8 cellular contexts compared by ENCODE assay signal in genomic region chr16:19555186-19555937, GRCh38. TPM values are rescaled to one million over a fixed set of nuclear protein-coding genes. Genes with fewer than 3 reads are reported as not detected.
DNase-seq lines count a peak whose midpoint lies in the region; ATAC-seq, FAIRE-seq and TF ChIP-seq lines count a peak whose summit lies in the region.

TSS of gene VPS35L (plus strand) at chr16:19555703. CDS start at chr16:19555730, 27 bp downstream.

- H3K9me3 ChIP-seq in heart left ventricle: no peaks in the 10 kb centered on the region
- H3K9me3 ChIP-seq in upper lobe of left lung: no peaks in the 10 kb centered on the region

- ATAC-seq in HG02840 (IDR thresholded peaks at IDR 0.05; ENCODE audit: low FRiP score, unreplicated experiment) (peak; percentile 86), heart left ventricle (peak; percentile 99 to 100 (median 100)), upper lobe of left lung (ENCODE audit: low FRiP score in 2 of 2) (peak; percentile 99 to 100)

- TF ChIP-seq CTCF in heart left ventricle (IDR thresholded peaks at IDR 0.05) (peak; percentile 57 to 86 (median 78)), upper lobe of left lung (IDR thresholded peaks at IDR 0.05) (peak; percentile 59 to 89 (median 78))

- H3K27ac ChIP-seq in heart left ventricle (peak within 1 kb of the TSS; percentile 52 to 91 (median 86)), upper lobe of left lung (peak within 1 kb of the TSS; percentile 83 to 92 (median 88))

- intact Hi-C loops in T-helper 1 cell treated with Interleukin-12 subunit alpha and Interleukin-12 subunit beta and Interleukin-4 antibody, amounts not matched to agents 30 ng/mL and 1 ng/mL, for 36 hours (cut with micrococcal nuclease): loop anchor here (1.0 kb wide), 6 partner anchors 32 to 1186 kb away; partner anchors contain the start of genes CCP110, COQ7, IQCK and KNOP1
- intact Hi-C loops in heart left ventricle (cut with DNase I): loop anchor here in 4 of 10 donors (2.0 to 10.0 kb wide), 6 partner anchors 33 to 832 kb away; partner anchors contain the start of genes CCP110 (in 2 of the 4), GDE1 (in 2 of the 4), IQCK (in 1 of the 4) and KNOP1 (in 1 of the 4)
- intact Hi-C loops in posterior cingulate gyrus (cut with DNase I): loop anchor here (1.0 to 5.0 kb wide), 3 partner anchors 31 to 330 kb away; partner anchors contain the start of genes IQCK and KNOP1

- no peaks in the 10 kb centered on the region for H3K27me3 ChIP-seq in heart left ventricle
- H3K27me3 ChIP-seq in upper lobe of left lung: no peaks in the 10 kb centered on the region

- 0 to 2% (median 1%) methylated on average over 23 to 53 of the region's 53 CpGs for WGBS in heart left ventricle, 4 donors
- WGBS in upper lobe of left lung, 2 donors: 0% methylated on average over 27 to 51 of the region's 53 CpGs

- FAIRE-seq in GM12891 (lab: Jason Lieb, UNC): peak; percentile 96

- DNase-seq in GM12891 (ENCODE audit: insufficient read length, low spot score): peak; percentile 79
- peak; percentile 93 for DNase-seq in NCI-H1436 treated with DMSO at 0.1 percent for 48 hours (lab: John Stamatoyannopoulos, UW)
- peak; percentile 98 for DNase-seq in amniotic epithelial cell (ENCODE audit: low read depth)
- DNase-seq in heart left ventricle: peak; percentile 98 to 99 (median 98)
- DNase-seq in posterior cingulate gyrus: peak; percentile 93 to 99 (median 96)
- peak; percentile 97 to 98 for DNase-seq in upper lobe of left lung

- peak; percentile 73 for TF ChIP-seq POLR2A in GM12891 (IDR thresholded peaks at IDR 0.05; ENCODE audit: low read depth, low read length)
- peak in 1 of 2 donors; percentile 66 for TF ChIP-seq POLR2A in heart left ventricle (IDR thresholded peaks at IDR 0.05)
- TF ChIP-seq POLR2A in upper lobe of left lung (IDR thresholded peaks at IDR 0.05): peak in 2 of 4 donors; percentile 16 to 62

- peaks cover 0 to 19% (median 14%) of the 10 kb centered on the region in 9 donors for H3K36me3 ChIP-seq in heart left ventricle
- H3K36me3 ChIP-seq in upper lobe of left lung: peaks cover 0 to 4% (median 0%) of the 10 kb centered on the region in 4 donors

- H3K4me1 ChIP-seq in heart left ventricle (peaks cover 0 to 15% (median 8%) of the 10 kb centered on the region in 12 donors), upper lobe of left lung (peaks cover 15 to 27% (median 17%) of the 10 kb centered on the region in 4 donors)

- TF ChIP-seq EP300 in upper lobe of left lung (IDR thresholded peaks at IDR 0.05): no peak

- peak within 1 kb of the TSS; percentile 58 to 95 (median 72) for H3K4me3 ChIP-seq in heart left ventricle
- H3K4me3 ChIP-seq in upper lobe of left lung: peak within 1 kb of the TSS; percentile 69 to 89 (median 86)

TF ChIP-seq in GM12891, 5 proteins besides CTCF, POLR2A, EP300 and RAD21:
- TF ChIP-seq PAX5 (IDR thresholded peaks at IDR 0.05; ENCODE audit: insufficient read depth, low read length, severe bottlenecking): peak; percentile 83
- peak; percentile 68 for TF ChIP-seq POLR2AphosphoS5 (IDR thresholded peaks at IDR 0.05; ENCODE audit: low read depth, low read length)
- TF ChIP-seq POU2F2 (IDR thresholded peaks at IDR 0.05; ENCODE audit: low read depth, low read length): no peak; the same call in 1 of the 2 replicates
- 0 out of 2 replicates have a peak, but pooled peaks have one; percentile 2 for TF ChIP-seq SPI1 (IDR thresholded peaks at IDR 0.05; ENCODE audit: low read depth, low read length)
- peak; percentile 83 for TF ChIP-seq TAF1 (IDR thresholded peaks at IDR 0.05; ENCODE audit: low read depth, low read length)
TF ChIP-seq in GM12891: peak in this region for 4.

RNA-seq across cellular contexts. Expression of gene VPS35L, which starts in this region (rescaled TPM):
- polyA plus RNA-seq in GM12891 (2012; ENCODE audit: low read depth, missing spikeins): 15.7 TPM
- total RNA-seq in T-helper 1 cell treated with Interleukin-12 subunit alpha and Interleukin-12 subunit beta and Interleukin-4 antibody, amounts not matched to agents 30 ng/mL and 1 ng/mL, for 36 hours: 48.7 and 57.5 TPM in 2 replicates
- total RNA-seq in heart left ventricle (10 to 100 TPM; 20.6 to 47.3 (median 27.0) TPM), upper lobe of left lung (10 to 100 TPM; 39.8 to 52.9 (median 45.2) TPM)
- 10 to 100 TPM; 13.7 to 17.8 TPM for polyA plus RNA-seq in heart left ventricle

Comparison
In these comparisons a context has a peak if more than half of its experiments do, and no peak if none do; other contexts are left out.
1. Peak in every context shown above with its lines: DNase-seq, ATAC-seq, H3K4me3 ChIP-seq and H3K27ac ChIP-seq.